1 cellular context compared by ENCODE assay signal in the genomic region with DNA sequence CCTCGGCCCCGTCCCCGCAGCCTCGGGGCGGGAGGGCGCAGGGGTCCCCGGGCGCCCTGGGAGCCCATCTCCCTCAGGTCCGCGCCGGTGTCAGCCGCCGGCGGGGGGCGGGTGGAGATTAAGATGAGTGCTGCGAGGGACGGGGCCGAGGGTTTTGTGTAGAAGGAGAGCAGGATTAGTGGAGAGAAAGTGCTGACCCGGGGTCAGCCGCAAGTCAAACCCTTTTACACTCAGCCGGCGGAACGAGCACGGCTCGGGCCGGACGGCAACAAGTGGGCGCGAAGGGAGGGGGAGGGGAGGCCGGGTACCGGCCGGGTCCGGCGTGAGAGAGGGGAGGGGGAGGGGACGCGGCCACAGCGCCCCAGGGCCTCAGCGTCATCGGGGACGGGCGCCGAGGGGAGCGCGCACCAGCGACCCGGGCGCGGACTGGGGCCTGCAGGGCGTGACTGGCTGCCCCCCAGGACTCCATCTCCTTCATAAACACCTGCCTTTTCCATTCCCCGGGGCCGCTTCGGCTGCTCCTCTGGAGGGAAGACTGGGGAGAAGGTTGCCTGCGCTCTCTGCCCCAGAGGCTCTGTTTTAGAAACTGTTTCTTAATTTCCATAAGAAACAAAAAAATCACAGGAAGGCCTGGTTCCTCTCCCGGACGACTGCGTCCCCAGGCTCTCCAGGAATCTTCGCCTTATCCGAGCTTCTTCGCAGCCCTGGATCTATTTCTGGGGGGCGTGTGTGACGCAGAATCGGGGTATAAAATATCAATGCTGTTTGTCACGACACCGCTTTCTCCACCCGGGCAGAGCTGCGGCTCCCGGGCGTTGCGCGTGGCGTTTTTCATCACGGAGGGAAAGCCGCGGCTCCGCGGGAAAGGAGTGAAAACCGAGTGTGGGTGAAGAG.
TF ChIP-seq lines count a peak whose summit lies in the region.

No MANE protein-coding gene starts in this region.

TF ChIP-seq in H1, 55 proteins besides CTCF, POLR2A, EP300 and RAD21:
- TF ChIP-seq BACH1 (IDR thresholded peaks at IDR 0.05; ENCODE audit: low read length) (peak; percentile 36; the same call in 1 of the 2 replicates), CTBP2 (IDR thresholded peaks at IDR 0.05; ENCODE audit: borderline replicate concordance, insufficient read depth, insufficient read length, low read length) (peak; percentile 88), PHF8 (conservative IDR thresholded peaks at IDR 0.05; ENCODE audit: low read depth, low read length) (0 out of 2 replicates have a peak, but pooled peaks have one; percentile 29), RBBP5 (IDR thresholded peaks at IDR 0.05; ENCODE audit: borderline replicate concordance, low read depth, low read length) (0 out of 2 replicates have a peak, but pooled peaks have one; percentile 26), ASH2L (IDR thresholded peaks at IDR 0.05; ENCODE audit: low read length) (peak; percentile 48), CREB1 (IDR thresholded peaks at IDR 0.05) (no peak; the same call in none of the 2 replicates), RXRA (IDR thresholded peaks at IDR 0.05; ENCODE audit: insufficient read depth, low read depth, low read length) (peak; percentile 88; the same call in 1 of the 2 replicates), JUN (IDR thresholded peaks at IDR 0.05; ENCODE audit: low read depth, low read length) (no peak), NANOG (IDR thresholded peaks at IDR 0.05; ENCODE audit: insufficient read depth, low read depth, low read length, poor library complexity, severe bottlenecking) (peak; percentile 3), BCL11A (IDR thresholded peaks at IDR 0.05; ENCODE audit: low read depth in 2 of 2, low read length in 2 of 2) (no peak), KDM4A (IDR thresholded peaks at IDR 0.05; ENCODE audit: low read depth, low read length, severe bottlenecking) (peak; percentile 17), MAFK (IDR thresholded peaks at IDR 0.05; ENCODE audit: low read depth, low read length) (no peak), EGR1 (IDR thresholded peaks at IDR 0.05; ENCODE audit: borderline replicate concordance, low read depth, low read length) (peak; percentile 84), SIN3A (conservative IDR thresholded peaks at IDR 0.05 in 1 of 2, IDR thresholded peaks at IDR 0.05 in 1 of 2; ENCODE audit: low read depth in 1 of 2, low read length in 2 of 2) (peak in 1 of 2 experiments; percentile 48; a peak in 2 of 4 replicates), SP1 (IDR thresholded peaks at IDR 0.05; ENCODE audit: low read depth, low read length) (no peak), POU5F1 (IDR thresholded peaks at IDR 0.05; ENCODE audit: low read depth, low read length) (no peak), HDAC2 (IDR thresholded peaks at IDR 0.05; ENCODE audit: borderline replicate concordance in 1 of 2, low read depth in 2 of 2, low read length in 2 of 2) (0 out of 4 replicates have a peak, but pooled peaks of 1 of the 2 experiments have one; percentile 76), TAF1 (IDR thresholded peaks at IDR 0.05; ENCODE audit: low read depth, low read length) (0 out of 2 replicates have a peak, but pooled peaks have one; percentile 17), SUZ12 (IDR thresholded peaks at IDR 0.05; ENCODE audit: low read length) (peak; percentile 75), NRF1 (IDR thresholded peaks at IDR 0.05; ENCODE audit: low read depth, low read length) (no peak), RNF2 (IDR thresholded peaks at IDR 0.05; ENCODE audit: borderline replicate concordance, low read depth, low read length, missing control alignments, poor library complexity, severe bottlenecking) (no peak), FOSL1 (IDR thresholded peaks at IDR 0.05; ENCODE audit: insufficient read depth, low read depth, low read length) (no peak), EZH2 (IDR thresholded peaks at IDR 0.05; ENCODE audit: low read depth, low read length, severe bottlenecking) (peak; percentile 45)
- TF ChIP-seq, protein P1, sequence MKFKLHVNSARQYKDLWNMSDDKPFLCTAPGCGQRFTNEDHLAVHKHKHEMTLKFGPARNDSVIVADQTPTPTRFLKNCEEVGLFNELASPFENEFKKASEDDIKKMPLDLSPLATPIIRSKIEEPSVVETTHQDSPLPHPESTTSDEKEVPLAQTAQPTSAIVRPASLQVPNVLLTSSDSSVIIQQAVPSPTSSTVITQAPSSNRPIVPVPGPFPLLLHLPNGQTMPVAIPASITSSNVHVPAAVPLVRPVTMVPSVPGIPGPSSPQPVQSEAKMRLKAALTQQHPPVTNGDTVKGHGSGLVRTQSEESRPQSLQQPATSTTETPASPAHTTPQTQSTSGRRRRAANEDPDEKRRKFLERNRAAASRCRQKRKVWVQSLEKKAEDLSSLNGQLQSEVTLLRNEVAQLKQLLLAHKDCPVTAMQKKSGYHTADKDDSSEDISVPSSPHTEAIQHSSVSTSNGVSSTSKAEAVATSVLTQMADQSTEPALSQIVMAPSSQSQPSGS (IDR thresholded peaks at IDR 0.05; ENCODE audit: low read length), result no peak
- TF ChIP-seq, protein P2, sequence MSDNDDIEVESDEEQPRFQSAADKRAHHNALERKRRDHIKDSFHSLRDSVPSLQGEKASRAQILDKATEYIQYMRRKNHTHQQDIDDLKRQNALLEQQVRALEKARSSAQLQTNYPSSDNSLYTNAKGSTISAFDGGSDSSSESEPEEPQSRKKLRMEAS (IDR thresholded peaks at IDR 0.05), result peak; percentile 24; the same call in 1 of the 2 replicates
